19 cellular contexts compared by ENCODE assay signal in the genomic region with DNA sequence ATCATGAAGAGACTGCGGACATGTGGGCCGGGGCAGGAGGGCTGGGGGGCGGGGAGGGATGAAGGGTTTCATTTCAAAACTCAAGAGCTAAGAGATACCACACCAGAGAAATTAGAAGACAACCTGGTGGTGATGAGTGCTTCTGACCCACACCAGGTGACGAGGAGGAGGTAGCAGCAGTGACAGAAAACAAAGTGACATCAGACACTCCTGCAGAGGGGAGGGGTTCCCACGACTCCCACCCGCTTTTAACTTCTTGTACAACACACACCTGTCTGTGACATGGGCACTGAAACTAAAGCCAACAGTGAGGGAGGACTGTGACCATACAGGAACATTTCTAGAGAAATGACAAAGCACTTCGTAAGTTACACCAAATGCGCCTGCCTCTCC.
DNase-seq lines count a peak whose midpoint lies in the region; ATAC-seq and TF ChIP-seq lines count a peak whose summit lies in the region.
"Had no signal": no experiment of that assay in that cellular context is flagged by ENCODE, and none has a peak within 500 bp of the region (broad histone marks: within the 10 kb centered on the region; RNA-seq: fewer than 3 reads in every experiment).

No MANE protein-coding gene starts in this region.

- in situ Hi-C loops in GM13976 (cut with MboI; ENCODE audit: low sequenced_read_pairs, unreplicated experiment): no loop called here

- peaks cover 20% of the 10 kb centered on the region for H3K36me3 Mint-ChIP-seq in activated naive CD4-positive, alpha-beta T cell treated with anti-CD3 and anti-CD28 coated beads for 36 hours (ENCODE audit: low read depth)
- H3K36me3 Mint-ChIP-seq in activated naive CD4-positive, alpha-beta T cell treated with anti-CD3 and anti-CD28 coated beads, Interleukin-2, amount 10 ng/mL, durations not matched to agents 7 days and 5 days: peaks cover 19% of the 10 kb centered on the region
- peaks cover 23% of the 10 kb centered on the region for H3K36me3 Mint-ChIP-seq in activated CD8-positive, alpha-beta T cell treated with anti-CD3 and anti-CD28 coated beads for 36 hours (ENCODE audit: low read depth)
- H3K36me3 Mint-ChIP-seq in naive B cell (peaks cover 4 to 6% of the 10 kb centered on the region in 2 donors), type B pancreatic cell (peaks cover 14% of the 10 kb centered on the region)

- CTCF ChIA-PET in activated naive CD4-positive, alpha-beta T cell treated with anti-CD3 and anti-CD28 coated beads for 36 hours (lab: Charles Lee): no interaction called here
- CTCF ChIA-PET in activated naive CD4-positive, alpha-beta T cell treated with anti-CD3 and anti-CD28 coated beads, Interleukin-2, amount 10 ng/mL, durations not matched to agents 7 days and 5 days (lab: Charles Lee): no interaction called here
- CTCF ChIA-PET in activated CD8-positive, alpha-beta T cell treated with anti-CD3 and anti-CD28 coated beads for 36 hours (lab: Charles Lee): no interaction called here

- peak overlapping the region; percentile 28 for H3K27ac Mint-ChIP-seq in activated naive CD4-positive, alpha-beta T cell treated with anti-CD3 and anti-CD28 coated beads for 36 hours
- no peak overlapping the region for H3K27ac Mint-ChIP-seq in activated naive CD4-positive, alpha-beta T cell treated with anti-CD3 and anti-CD28 coated beads, Interleukin-2, amount 10 ng/mL, durations not matched to agents 7 days and 5 days
- no peak overlapping the region for H3K27ac Mint-ChIP-seq in activated CD8-positive, alpha-beta T cell treated with anti-CD3 and anti-CD28 coated beads for 36 hours
- peak overlapping the region in 4 of 6 donors; percentile 34 to 91 (median 76) for H3K27ac Mint-ChIP-seq in naive B cell
- peak overlapping the region; percentile 68 for H3K27ac Mint-ChIP-seq in type B pancreatic cell
- H3K27ac Mint-ChIP-seq: endodermal cell had no signal

- DNase-seq in activated naive CD4-positive, alpha-beta T cell treated with anti-CD3 and anti-CD28 coated beads for 36 hours: no peak
- DNase-seq in activated naive CD4-positive, alpha-beta T cell treated with anti-CD3 and anti-CD28 coated beads, Interleukin-2, amount 10 ng/mL, durations not matched to agents 7 days and 5 days: no peak
- no peak for DNase-seq in activated CD8-positive, alpha-beta T cell treated with anti-CD3 and anti-CD28 coated beads for 36 hours
- no peak for DNase-seq in naive B cell
- no peak for DNase-seq in type B pancreatic cell (ENCODE audit: extremely low spot score, unreplicated experiment)
- DNase-seq in GM13976 (ENCODE audit: low spot score): no peak
- DNase-seq in NCI-H1694 treated with DMSO at 0.1 percent for 48 hours (lab: John Stamatoyannopoulos, UW): no peak
- DNase-seq: activated CD4-positive, alpha-beta T cell treated with anti-CD3 and anti-CD28 coated beads for 1 hour; activated gamma-delta T cell treated with Interleukin-2 at 50 U/mL for 16 hours; cortex of kidney; endodermal cell; foreskin melanocyte; hippocampal formation; left ventricle myocardium inferior; NCI-H524; posterior cingulate gyrus; SHP77 treated with DMSO at 0.1 percent for 48 hours had no signal

- TF ChIP-seq CTCF in activated CD8-positive, alpha-beta T cell treated with anti-CD3 and anti-CD28 coated beads for 36 hours (IDR thresholded peaks at IDR 0.05): no peak
- TF ChIP-seq CTCF in type B pancreatic cell (conservative IDR thresholded peaks at IDR 0.05) (no peak), GM13976 (IDR thresholded peaks at IDR 0.05; ENCODE audit: borderline replicate concordance, control extremely low read depth, extremely low read depth, insufficient read depth, missing control alignments) (no peak)

- H3K4me3 Mint-ChIP-seq in activated naive CD4-positive, alpha-beta T cell treated with anti-CD3 and anti-CD28 coated beads for 36 hours: no peak overlapping the region
- no peak overlapping the region for H3K4me3 Mint-ChIP-seq in activated naive CD4-positive, alpha-beta T cell treated with anti-CD3 and anti-CD28 coated beads, Interleukin-2, amount 10 ng/mL, durations not matched to agents 7 days and 5 days
- no peak overlapping the region for H3K4me3 Mint-ChIP-seq in activated CD8-positive, alpha-beta T cell treated with anti-CD3 and anti-CD28 coated beads for 36 hours
- H3K4me3 Mint-ChIP-seq in naive B cell (peak overlapping the region in 3 of 8 donors; percentile 3 to 40 (median 14)), type B pancreatic cell (no peak overlapping the region)
- H3K4me3 Mint-ChIP-seq: endodermal cell, mesothelial cell of epicardium had no signal

- intact Hi-C loops in activated naive CD4-positive, alpha-beta T cell treated with anti-CD3 and anti-CD28 coated beads for 36 hours (cut with micrococcal nuclease): no loop called here
- intact Hi-C loops in activated CD8-positive, alpha-beta T cell treated with anti-CD3 and anti-CD28 coated beads for 36 hours (cut with micrococcal nuclease): no loop called here

- peaks cover 81% of the 10 kb centered on the region for H3K4me1 Mint-ChIP-seq in activated naive CD4-positive, alpha-beta T cell treated with anti-CD3 and anti-CD28 coated beads for 36 hours (ENCODE audit: low read depth)
- peaks cover 42% of the 10 kb centered on the region for H3K4me1 Mint-ChIP-seq in activated naive CD4-positive, alpha-beta T cell treated with anti-CD3 and anti-CD28 coated beads, Interleukin-2, amount 10 ng/mL, durations not matched to agents 7 days and 5 days
- peaks cover 78% of the 10 kb centered on the region for H3K4me1 Mint-ChIP-seq in activated CD8-positive, alpha-beta T cell treated with anti-CD3 and anti-CD28 coated beads for 36 hours (ENCODE audit: low read depth)
- peaks cover 64 to 95% (median 84%) of the 10 kb centered on the region in 3 donors for H3K4me1 Mint-ChIP-seq in naive B cell
- H3K4me1 Mint-ChIP-seq in type B pancreatic cell (ENCODE audit: unreplicated experiment): peaks cover 47% of the 10 kb centered on the region

- peaks cover 2% of the 10 kb centered on the region for H3K9me3 Mint-ChIP-seq in activated naive CD4-positive, alpha-beta T cell treated with anti-CD3 and anti-CD28 coated beads for 36 hours
- peaks cover 2% of the 10 kb centered on the region for H3K9me3 Mint-ChIP-seq in activated naive CD4-positive, alpha-beta T cell treated with anti-CD3 and anti-CD28 coated beads, Interleukin-2, amount 10 ng/mL, durations not matched to agents 7 days and 5 days
- no peaks in the 10 kb centered on the region for H3K9me3 Mint-ChIP-seq in activated CD8-positive, alpha-beta T cell treated with anti-CD3 and anti-CD28 coated beads for 36 hours
- H3K9me3 Mint-ChIP-seq in naive B cell (peaks cover 0 to 8% (median 0%) of the 10 kb centered on the region in 7 donors), type B pancreatic cell (no peaks in the 10 kb centered on the region)
- H3K9me3 Mint-ChIP-seq: endodermal cell had no signal

- peak; percentile 62 for ATAC-seq in activated CD8-positive, alpha-beta T cell treated with anti-CD3 and anti-CD28 coated beads for 36 hours
- no peak for ATAC-seq in naive B cell (ENCODE audit: low read depth in 2 of 2)
- ATAC-seq: sciatic nerve had no signal

- no peaks in the 10 kb centered on the region for H3K27me3 Mint-ChIP-seq in activated naive CD4-positive, alpha-beta T cell treated with anti-CD3 and anti-CD28 coated beads for 36 hours (ENCODE audit: low read depth)
- H3K27me3 Mint-ChIP-seq in activated naive CD4-positive, alpha-beta T cell treated with anti-CD3 and anti-CD28 coated beads, Interleukin-2, amount 10 ng/mL, durations not matched to agents 7 days and 5 days: no peaks in the 10 kb centered on the region
- H3K27me3 Mint-ChIP-seq in activated CD8-positive, alpha-beta T cell treated with anti-CD3 and anti-CD28 coated beads for 36 hours: no peaks in the 10 kb centered on the region
- H3K27me3 Mint-ChIP-seq in naive B cell (no peaks in the 10 kb centered on the region), type B pancreatic cell (no peaks in the 10 kb centered on the region)

- POLR2A ChIA-PET in activated CD8-positive, alpha-beta T cell treated with anti-CD3 and anti-CD28 coated beads for 36 hours (lab: Charles Lee): no interaction called here

Comparison
In these comparisons a context has a peak if more than half of its experiments do, and no peak if none do; other contexts are left out.
1. H3K27ac Mint-ChIP-seq: peak in activated naive CD4-positive, alpha-beta T cell treated with anti-CD3 and anti-CD28 coated beads for 36 hours (single experiment), naive B cell (4 of 6) and type B pancreatic cell (single experiment); none in activated naive CD4-positive, alpha-beta T cell treated with anti-CD3 and anti-CD28 coated beads, Interleukin-2, amount 10 ng/mL, durations not matched to agents 7 days and 5 days (single experiment) and activated CD8-positive, alpha-beta T cell treated with anti-CD3 and anti-CD28 coated beads for 36 hours (single experiment).